Comparison of ENCODE assay signal across 8 cellular contexts in the genomic region with DNA sequence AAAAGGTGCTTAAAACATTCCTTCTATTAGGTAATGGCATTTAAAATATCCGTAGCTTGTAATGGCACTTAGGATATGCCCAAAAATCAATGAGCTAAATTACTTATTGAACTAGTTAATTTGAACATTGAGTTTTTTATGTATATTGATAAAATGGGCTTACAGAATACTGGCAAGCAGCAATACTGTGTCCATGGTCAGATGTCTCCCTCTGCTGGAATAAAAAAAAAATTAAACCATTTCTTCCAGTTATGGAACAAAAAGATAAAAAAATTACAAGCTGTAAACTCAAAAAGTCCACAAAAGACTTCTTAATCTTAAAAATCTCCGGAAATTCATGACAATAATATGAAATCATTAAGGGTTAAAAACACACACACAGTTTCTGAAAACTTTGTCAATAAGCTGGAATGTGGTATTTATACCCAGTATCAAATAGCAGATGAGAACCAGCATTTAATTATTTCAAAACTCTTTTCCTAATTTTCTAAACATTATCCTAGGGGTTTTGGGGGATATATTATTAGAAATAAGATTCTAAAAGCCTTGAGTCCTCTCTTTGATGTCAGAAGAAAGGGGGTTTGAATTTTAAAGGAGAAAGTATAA. TPM values are rescaled to one million over a fixed set of nuclear protein-coding genes. Genes with fewer than 3 reads are reported as not detected.
A peak's percentile ranks its signal among the peaks of the same experiment; 100 is the strongest.
DNase-seq lines count a peak whose midpoint lies in the region; ATAC-seq and TF ChIP-seq lines count a peak whose summit lies in the region.

No MANE protein-coding gene starts in this region.

- H3K27me3 ChIP-seq in KMS-11 (ENCODE audit: insufficient read depth, low read depth): no peaks in the 10 kb centered on the region

- no peaks in the 10 kb centered on the region for H4K20me1 ChIP-seq in KMS-11 (ENCODE audit: insufficient read depth)

- H2AFZ ChIP-seq in KMS-11 (ENCODE audit: low read depth): no peak overlapping the region

- H3K9ac ChIP-seq in KMS-11: no peak overlapping the region

- peak; percentile 80 for TF ChIP-seq CTCF in KMS-11 (conservative IDR thresholded peaks at IDR 0.05; ENCODE audit: low read depth, low read length)

- no peaks in the 10 kb centered on the region for H3K79me2 ChIP-seq in KMS-11 (ENCODE audit: insufficient read depth, low read depth)

- intact Hi-C loops in head of caudate nucleus (cut with DNase I): no loop called here

- no peak for ATAC-seq in HG03108 (IDR thresholded peaks at IDR 0.05; ENCODE audit: unreplicated experiment)

- DNase-seq in DMS53 treated with DMSO at 0.1 percent for 48 hours (lab: John Stamatoyannopoulos, UW; ENCODE audit: unreplicated experiment) (peak; percentile 11), amniotic epithelial cell (ENCODE audit: low read depth) (peak; percentile 10), myocyte (ENCODE audit: low read depth) (peak; percentile 9), head of caudate nucleus (no peak), NK-92 (lab: John Stamatoyannopoulos, UW; ENCODE audit: unreplicated experiment) (no peak), UCSD-AML1 (lab: John Stamatoyannopoulos, UW; ENCODE audit: unreplicated experiment) (no peak)

- H3K36me3 ChIP-seq in KMS-11 (ENCODE audit: insufficient read depth): no peaks in the 10 kb centered on the region

- no peak overlapping the region for H3K4me2 ChIP-seq in KMS-11

- H3K27ac ChIP-seq in KMS-11: no peak overlapping the region

- no peaks in the 10 kb centered on the region for H3K4me1 ChIP-seq in KMS-11 (ENCODE audit: low read depth, poor library complexity, severe bottlenecking)

- no peak overlapping the region for H3K4me3 ChIP-seq in KMS-11 (IDR thresholded peaks at IDR 0.05; ENCODE audit: insufficient read depth, low read depth, low read length)

RNA-seq across cellular contexts. Expression of a gene that starts 21.5 kb away (rescaled TPM):
- total RNA-seq in myocyte: 120 and 144 TPM in 2 replicates
- polyA plus RNA-seq in myocyte (2012): 144 TPM

Comparison
In these comparisons a context has a peak if more than half of its experiments do, and no peak if none do; other contexts are left out.
1. DNase-seq: peak in DMS53 treated with DMSO at 0.1 percent for 48 hours (single experiment), amniotic epithelial cell (single experiment) and myocyte (single experiment); none in head of caudate nucleus (0 of 42), NK-92 (single experiment) and UCSD-AML1 (single experiment).